27 cellular contexts compared by ENCODE assay signal in the genomic region with DNA sequence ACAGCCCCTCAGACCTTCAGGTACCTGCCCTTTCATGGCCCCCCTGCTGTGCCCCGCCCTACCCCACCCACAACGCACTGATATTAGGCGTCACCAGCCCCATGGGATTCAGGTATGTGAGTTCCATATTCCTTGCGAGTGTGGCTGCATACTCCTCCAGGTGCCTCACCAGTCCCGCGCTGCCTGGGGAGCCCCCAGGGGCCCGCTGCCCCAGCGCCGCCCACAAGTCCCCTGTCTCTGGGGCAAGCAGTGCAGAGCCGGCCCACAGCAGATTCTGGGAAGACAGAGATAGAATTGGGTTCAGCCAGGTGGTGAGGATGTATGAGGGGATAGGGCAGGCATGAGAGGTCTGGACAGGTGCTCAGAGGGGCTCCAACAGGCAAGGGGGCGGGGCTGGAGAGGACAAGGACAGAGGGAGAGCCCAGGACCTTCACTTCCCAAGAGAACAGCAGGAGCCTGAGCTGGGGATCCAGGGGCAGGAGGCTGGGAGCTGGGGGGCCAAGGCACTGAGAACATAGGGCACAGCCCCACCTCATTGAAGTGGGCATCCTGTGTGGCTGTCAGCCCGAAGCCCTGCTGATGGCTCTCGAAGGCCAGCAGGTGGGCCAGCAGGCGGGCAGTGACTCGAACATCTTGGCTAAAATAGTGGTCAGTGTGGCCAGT.
DNase-seq lines count a peak whose midpoint lies in the region; ATAC-seq and TF ChIP-seq lines count a peak whose summit lies in the region.
"Had no signal": no experiment of that assay in that cellular context is flagged by ENCODE, and none has a peak within 500 bp of the region (broad histone marks: within the 10 kb centered on the region; RNA-seq: fewer than 3 reads in every experiment).

No MANE protein-coding gene starts in this region.

- no peak for DNase-seq in RWPE1 (ENCODE audit: low spot score)
- DNase-seq: 8988T; ACHN; AML-193; BE2C; C1 segment of cervical spinal cord; Caco-2; Calu3; CD4-positive, alpha-beta memory T cell; CD4-positive, alpha-beta T cell; CD4-positive, CD25-positive, alpha-beta regulatory T cell; CD8-positive, alpha-beta memory T cell; CD8-positive, alpha-beta T cell; COR-L47; DMS 273 treated with DMSO at 0.1 percent for 48 hours; DMS153; DMS53; DMS79; DMS79 treated with DMSO at 0.1 percent for 48 hours; DND-41; EL had no signal

- POLR2A ChIA-PET in RWPE1 (lab: Yijun Ruan, JAX; ENCODE audit: low non-redundant PET) = no interaction called here

- TF ChIP-seq CTCF in RWPE1 (conservative IDR thresholded peaks at IDR 0.05; ENCODE audit: low read depth) = no peak

- no peak for ATAC-seq in GM19463 (IDR thresholded peaks at IDR 0.05; ENCODE audit: unreplicated experiment)
- ATAC-seq: A549; CD8-positive, alpha-beta T cell had no signal

- H3K27ac ChIP-seq in RWPE1 = peak overlapping the region; percentile 39; the same call in 1 of the 2 replicates
- H3K27ac ChIP-seq: 22Rv1; A549; BLaER1; BLaER1 treated with 17β-estradiol and CSF1 and Interleukin-3, amounts not matched to agents 10 nM and 100 nM; C4-2B had no signal

- CTCF ChIA-PET in RWPE1 (lab: Yijun Ruan, JAX) = interaction anchor here (0.7 kb wide), 1 partner anchor 61 kb away, joined by 3 read pairs; no protein-coding TSS in a partner anchor
